19 cellular contexts compared by ENCODE assay signal in genomic region chr5:91126888-91127287, GRCh38.
DNase-seq lines count a peak whose midpoint lies in the region; ATAC-seq, FAIRE-seq and TF ChIP-seq lines count a peak whose summit lies in the region.
"Had no signal": no experiment of that assay in that cellular context is flagged by ENCODE, and none has a peak within 500 bp of the region (broad histone marks: within the 10 kb centered on the region; RNA-seq: fewer than 3 reads in every experiment).

No MANE protein-coding gene starts in this region.

- no peak for TF ChIP-seq CTCF in SK-N-SH (IDR thresholded peaks at IDR 0.05)
- no peak for TF ChIP-seq CTCF in coronary artery (IDR thresholded peaks at IDR 0.05)
- no peak for TF ChIP-seq CTCF in osteoblast (IDR thresholded peaks at IDR 0.05; ENCODE audit: extremely low read depth, low read depth, low read length)
- TF ChIP-seq CTCF in upper lobe of right lung (IDR thresholded peaks at IDR 0.05), result no peak
- no peak for TF ChIP-seq CTCF in activated CD8-positive, alpha-beta T cell treated with anti-CD3 and anti-CD28 coated beads for 36 hours (IDR thresholded peaks at IDR 0.05)
- TF ChIP-seq CTCF in kidney (IDR thresholded peaks at IDR 0.05; ENCODE audit: borderline replicate concordance, extremely low read depth, insufficient read depth), result no peak

- H3K27ac ChIP-seq in SK-N-SH (ENCODE audit: low read depth in 2 of 2, low read length in 1 of 2) (peak overlapping the region; percentile 11 to 67; a peak in 1 of 4 replicates), coronary artery (peak overlapping the region; percentile 56 to 79), osteoblast (ENCODE audit: low read depth, low read length) (peak overlapping the region; percentile 3), upper lobe of right lung (peak overlapping the region; percentile 38), kidney (ENCODE audit: low read depth in 2 of 2, low read length in 2 of 2) (peak overlapping the region in 1 of 2 donors; percentile 49)
- H3K27ac ChIP-seq: SJCRH30 had no signal

- H4K20me1 ChIP-seq in SK-N-SH (ENCODE audit: insufficient read depth), result no peaks in the 10 kb centered on the region
- no peaks in the 10 kb centered on the region for H4K20me1 ChIP-seq in osteoblast (ENCODE audit: insufficient read depth, low read length)

- H3K9ac ChIP-seq in SK-N-SH (peak overlapping the region; percentile 9; the same call in 1 of the 2 replicates), kidney (ENCODE audit: low read length in 2 of 2) (no peak overlapping the region)

- POLR2A ChIA-PET in SK-N-SH (lab: Yijun Ruan, JAX), result interaction anchor here (0.9 kb wide), 1 partner anchor 256 kb away, joined by 4 read pairs; no protein-coding TSS in a partner anchor
- POLR2A ChIA-PET in activated CD8-positive, alpha-beta T cell treated with anti-CD3 and anti-CD28 coated beads for 36 hours (lab: Charles Lee), result no interaction called here

- no peaks in the 10 kb centered on the region for H3K9me3 ChIP-seq in SK-N-SH
- no peaks in the 10 kb centered on the region for H3K9me3 ChIP-seq in osteoblast (ENCODE audit: low read depth, low read length)
- H3K9me3 ChIP-seq in upper lobe of right lung, result no peaks in the 10 kb centered on the region
- no peaks in the 10 kb centered on the region for H3K9me3 ChIP-seq in kidney (ENCODE audit: control insufficient read depth in 1 of 2, low read length in 2 of 2)
- H3K9me3 ChIP-seq: SJCRH30, tibial nerve had no signal

- peaks cover 3% of the 10 kb centered on the region for H3F3A ChIP-seq in SK-N-SH (replicated peaks; ENCODE audit: insufficient read depth)

- FAIRE-seq in kidney (lab: Jason Lieb, UNC), result no peak
- FAIRE-seq: GM18507 had no signal

- H3K27me3 Mint-ChIP-seq in activated CD8-positive, alpha-beta T cell treated with anti-CD3 and anti-CD28 coated beads for 36 hours, result peaks cover 2% of the 10 kb centered on the region

- H3K4me3 ChIP-seq in SK-N-SH (ENCODE audit: low read depth in 2 of 2, low read length in 1 of 2) (no peak overlapping the region), coronary artery (no peak overlapping the region), osteoblast (ENCODE audit: insufficient read depth, low read length) (no peak overlapping the region), upper lobe of right lung (no peak overlapping the region), kidney (ENCODE audit: low read length in 2 of 2) (no peak overlapping the region)
- H3K4me3 ChIP-seq: SJCRH30, tibial nerve had no signal

- TF ChIP-seq RAD21 in SK-N-SH (IDR thresholded peaks at IDR 0.05; ENCODE audit: low read length), result no peak

- no peaks in the 10 kb centered on the region for H3K9me2 ChIP-seq in SK-N-SH

- H2AFZ ChIP-seq in SK-N-SH (ENCODE audit: low read depth) (no peak overlapping the region), osteoblast (ENCODE audit: low read length) (no peak overlapping the region)

- H3K27ac Mint-ChIP-seq in activated CD8-positive, alpha-beta T cell treated with anti-CD3 and anti-CD28 coated beads for 36 hours, result no peak overlapping the region
- H3K27ac Mint-ChIP-seq: activated T-helper 1 cell treated with anti-CD3 and anti-CD28 coated beads, Interleukin-12 subunit alpha, Interleukin-12 subunit beta, Interleukin-2, Interleukin-4 antibody, amounts not matched to agents 30 ng/mL and 10 ng/mL and 1 ng/mL, durations not matched to agents 14 hours and 24 hours and 36 hours had no signal

- 93% methylated on average over 2 of the region's 2 CpGs for WGBS in SK-N-SH (ENCODE audit: low lambda C conversion rate)

- no peak overlapping the region for H3K4me3 Mint-ChIP-seq in activated CD8-positive, alpha-beta T cell treated with anti-CD3 and anti-CD28 coated beads for 36 hours
- H3K4me3 Mint-ChIP-seq: activated T-helper 1 cell treated with anti-CD3 and anti-CD28 coated beads, Interleukin-12 subunit alpha, Interleukin-12 subunit beta, Interleukin-2, Interleukin-4 antibody, amounts not matched to agents 30 ng/mL and 10 ng/mL and 1 ng/mL, durations not matched to agents 14 hours and 24 hours and 36 hours had no signal

- ATAC-seq in SK-N-SH treated with all-trans-retinoic acid at 6 μM for 48 hours (no peak), upper lobe of right lung (peak; percentile 31), GM19397 (IDR thresholded peaks at IDR 0.05; ENCODE audit: unreplicated experiment) (no peak)
- no peak for ATAC-seq in activated CD8-positive, alpha-beta T cell treated with anti-CD3 and anti-CD28 coated beads for 36 hours

- CTCF ChIA-PET in SK-N-SH (lab: Yijun Ruan, JAX), result no interaction called here
- CTCF ChIA-PET in activated CD8-positive, alpha-beta T cell treated with anti-CD3 and anti-CD28 coated beads for 36 hours (lab: Charles Lee), result no interaction called here

- H3K9me3 Mint-ChIP-seq in activated CD8-positive, alpha-beta T cell treated with anti-CD3 and anti-CD28 coated beads for 36 hours, result no peaks in the 10 kb centered on the region
- H3K9me3 Mint-ChIP-seq: activated T-helper 1 cell treated with anti-CD3 and anti-CD28 coated beads, Interleukin-12 subunit alpha, Interleukin-12 subunit beta, Interleukin-2, Interleukin-4 antibody, amounts not matched to agents 30 ng/mL and 10 ng/mL and 1 ng/mL, durations not matched to agents 14 hours and 24 hours and 36 hours had no signal

- peak overlapping the region; percentile 48 for H3K4me2 ChIP-seq in SK-N-SH
- H3K4me2 ChIP-seq in osteoblast (ENCODE audit: insufficient read depth, low read length), result peak overlapping the region; percentile 40

- DNase-seq in SK-N-SH (no peak), coronary artery (ENCODE audit: low spot score) (no peak), osteoblast (ENCODE audit: insufficient read length, low spot score, missing footprints) (peak; percentile 51), upper lobe of right lung (no peak), kidney (no peak)
- no peak for DNase-seq in activated CD8-positive, alpha-beta T cell treated with anti-CD3 and anti-CD28 coated beads for 36 hours
- DNase-seq: ACHN; activated CD4-positive, alpha-beta T cell treated with anti-CD3 and anti-CD28 coated beads, Interleukin-2, amount 50 U/mL, for 4 hours; amygdala; COR-L47; MM.1S; nucleus accumbens; SJCRH30; stimulated activated CD4-positive, alpha-beta T cell treated with anti-CD3 and anti-CD28 coated beads, Interleukin-15, amount 100 ng/mL, for 24 hours had no signal

- H3K36me3 ChIP-seq in SK-N-SH (replicated peaks in 1 of 2; ENCODE audit: control insufficient read depth in 1 of 2, insufficient read depth in 2 of 2, low read length in 1 of 2) (no peaks in the 10 kb centered on the region), osteoblast (ENCODE audit: insufficient read depth, low read length) (no peaks in the 10 kb centered on the region), upper lobe of right lung (no peaks in the 10 kb centered on the region), kidney (ENCODE audit: control insufficient read depth in 1 of 2, insufficient read depth in 2 of 2, low read length in 2 of 2) (no peaks in the 10 kb centered on the region)
- H3K36me3 ChIP-seq: SJCRH30, tibial nerve had no signal

- H3K4me1 Mint-ChIP-seq in activated CD8-positive, alpha-beta T cell treated with anti-CD3 and anti-CD28 coated beads for 36 hours (ENCODE audit: low read depth), result no peaks in the 10 kb centered on the region

- H3K27me3 ChIP-seq in SK-N-SH (ENCODE audit: insufficient read depth) (no peaks in the 10 kb centered on the region), osteoblast (ENCODE audit: insufficient read depth, low read length) (no peaks in the 10 kb centered on the region), upper lobe of right lung (no peaks in the 10 kb centered on the region)
- H3K27me3 ChIP-seq: SJCRH30, tibial nerve had no signal

- H3K36me3 Mint-ChIP-seq in activated CD8-positive, alpha-beta T cell treated with anti-CD3 and anti-CD28 coated beads for 36 hours (ENCODE audit: low read depth), result no peaks in the 10 kb centered on the region

- H3K79me2 ChIP-seq in SK-N-SH (ENCODE audit: insufficient read depth) (no peaks in the 10 kb centered on the region), osteoblast (ENCODE audit: insufficient read depth, low read length) (no peaks in the 10 kb centered on the region)

- no peak for TF ChIP-seq EP300 in SK-N-SH (IDR thresholded peaks at IDR 0.05; ENCODE audit: borderline replicate concordance in 1 of 2, low read depth in 1 of 2, low read length in 1 of 2)

- intact Hi-C loops in upper lobe of right lung (cut with DNase I), result no loop called here
- intact Hi-C loops in activated CD8-positive, alpha-beta T cell treated with anti-CD3 and anti-CD28 coated beads for 36 hours (cut with micrococcal nuclease), result no loop called here
- intact Hi-C loops in kidney (cut with DNase I), result loop anchor here (10.0 kb wide), 1 partner anchor 78 kb away; no protein-coding TSS in a partner anchor

- peaks cover 3 to 63% of the 10 kb centered on the region in 2 experiments for H3K4me1 ChIP-seq in SK-N-SH (ENCODE audit: control insufficient read depth in 1 of 2, insufficient read depth in 2 of 2, low read depth in 1 of 2, low read length in 1 of 2)
- peaks cover 28% of the 10 kb centered on the region for H3K4me1 ChIP-seq in osteoblast (ENCODE audit: insufficient read depth, low read length)
- peaks cover 29% of the 10 kb centered on the region for H3K4me1 ChIP-seq in upper lobe of right lung
- peaks cover 0 to 3% of the 10 kb centered on the region in 2 donors for H3K4me1 ChIP-seq in kidney (ENCODE audit: control insufficient read depth in 1 of 2, insufficient read depth in 1 of 2, low read depth in 1 of 2, low read length in 2 of 2)
- H3K4me1 ChIP-seq: SJCRH30 had no signal

TF ChIP-seq in SK-N-SH, 30 proteins besides CTCF, POLR2A, EP300 and RAD21:
- TF ChIP-seq TAF1 (IDR thresholded peaks at IDR 0.05; ENCODE audit: borderline replicate concordance, low read depth, low read length) (no peak), GABPA (IDR thresholded peaks at IDR 0.05; ENCODE audit: low read depth) (no peak), TCF12 (IDR thresholded peaks at IDR 0.05) (no peak)

TF ChIP-seq in SK-N-SH treated with all-trans-retinoic acid at 6 μM for 48 hours, 23 proteins besides CTCF, POLR2A, EP300 and RAD21 (continues in another document):
- TF ChIP-seq PPARA (CRISPR knock-in tag; IDR thresholded peaks at IDR 0.05; ENCODE audit: borderline replicate concordance) (no peak), ISL1 (CRISPR knock-in tag; IDR thresholded peaks at IDR 0.05) (no peak), ZNF565 (CRISPR knock-in tag; conservative IDR thresholded peaks at IDR 0.05; ENCODE audit: low read depth) (no peak), SNAI2 (CRISPR knock-in tag; IDR thresholded peaks at IDR 0.05) (no peak)
